15 cellular contexts compared by ENCODE assay signal in genomic region chr11:105740164-105740903, GRCh38.
DNase-seq lines count a peak whose midpoint lies in the region; ATAC-seq and TF ChIP-seq lines count a peak whose summit lies in the region.
"Had no signal": no experiment of that assay in that cellular context is flagged by ENCODE, and none has a peak within 500 bp of the region (broad histone marks: within the 10 kb centered on the region; RNA-seq: fewer than 3 reads in every experiment).

No MANE protein-coding gene starts in this region.

- H3K4me1 ChIP-seq in mucosa of descending colon (ENCODE audit: low read depth), result peaks cover 7% of the 10 kb centered on the region

- H3K27me3 Mint-ChIP-seq in MCF 10A (ENCODE audit: insufficient read depth, unreplicated experiment), result no peaks in the 10 kb centered on the region
- H3K27me3 Mint-ChIP-seq: B cell had no signal

- TF ChIP-seq CTCF in mucosa of descending colon (IDR thresholded peaks at IDR 0.05), result no peak
- no peak for TF ChIP-seq CTCF in MCF 10A (IDR thresholded peaks at IDR 0.05; ENCODE audit: unreplicated experiment)

- POLR2A ChIA-PET in MCF 10A (lab: Yijun Ruan, JAX), result no interaction called here

- no TSS peak for BruUV-seq in MCF 10A (replicated peaks; lab: Mats Ljungman, UMichigan)

- intact Hi-C loops in mucosa of descending colon (cut with DNase I, micrococcal nuclease), result no loop called here
- intact Hi-C loops in MCF 10A (cut with micrococcal nuclease), result no loop called here

- H3K9me3 Mint-ChIP-seq in MCF 10A (ENCODE audit: unreplicated experiment), result no peaks in the 10 kb centered on the region
- H3K9me3 Mint-ChIP-seq: activated T-cell treated with anti-CD3 and anti-CD28 coated beads, Interleukin-2, amount 50 U/mL, for 4 hours had no signal

- H3K9me3 ChIP-seq in mucosa of descending colon, result no peaks in the 10 kb centered on the region

- DNase-seq in mucosa of descending colon, result no peak
- no peak for DNase-seq in MCF 10A (ENCODE audit: unreplicated experiment)
- DNase-seq in HK-2 (ENCODE audit: unreplicated experiment), result no peak
- DNase-seq in NCI-H2081 treated with DMSO at 0.1 percent for 48 hours (lab: John Stamatoyannopoulos, UW), result no peak
- DNase-seq: activated T-cell treated with anti-CD3 and anti-CD28 coated beads, Interleukin-2, amount 50 U/mL, for 4 hours; foreskin melanocyte; kidney glomerular epithelial cell; NCI-H1105 treated with DMSO at 0.1 percent for 48 hours; NCI-H748 treated with DMSO at 0.1 percent for 48 hours; stimulated activated naive CD4-positive, alpha-beta T cell had no signal

- no peak overlapping the region for H3K4me3 ChIP-seq in mucosa of descending colon

- H3K36me3 ChIP-seq in mucosa of descending colon (ENCODE audit: low read depth), result no peaks in the 10 kb centered on the region

- H3K4me3 Mint-ChIP-seq in MCF 10A (ENCODE audit: unreplicated experiment), result no peak overlapping the region
- H3K4me3 Mint-ChIP-seq: activated T-cell treated with anti-CD3 and anti-CD28 coated beads, Interleukin-2, amount 50 U/mL, for 4 hours; B cell had no signal

- peaks cover 4% of the 10 kb centered on the region for H3K36me3 Mint-ChIP-seq in MCF 10A (ENCODE audit: insufficient read depth, unreplicated experiment)

- CTCF ChIA-PET in MCF 10A (lab: Yijun Ruan, JAX), result interaction anchor here (0.6 kb wide), 1 partner anchor 1156 kb away, joined by 3 read pairs; no protein-coding TSS in a partner anchor

- peak; percentile 97 for ATAC-seq in GM18861 (IDR thresholded peaks at IDR 0.05; ENCODE audit: unreplicated experiment)
- peak; percentile 97 for ATAC-seq in GM21423 (IDR thresholded peaks at IDR 0.05; ENCODE audit: unreplicated experiment)
- peak; percentile 97 for ATAC-seq in HG02973 (IDR thresholded peaks at IDR 0.05; ENCODE audit: unreplicated experiment)
- peak; percentile 78 for ATAC-seq in HG03521 (IDR thresholded peaks at IDR 0.05; ENCODE audit: unreplicated experiment)
- ATAC-seq in mucosa of descending colon, result no peak
- ATAC-seq: activated T-cell treated with anti-CD3 and anti-CD28 coated beads, Interleukin-2, amount 50 U/mL, for 4 hours had no signal

- H3K4me1 Mint-ChIP-seq in MCF 10A (ENCODE audit: insufficient read depth, unreplicated experiment), result no peaks in the 10 kb centered on the region
- H3K4me1 Mint-ChIP-seq: B cell had no signal

- H3K27ac Mint-ChIP-seq in MCF 10A (ENCODE audit: low read depth, unreplicated experiment), result no peak overlapping the region
- H3K27ac Mint-ChIP-seq: B cell had no signal
